ENCODE assay signal across 1 cellular context in genomic region chr14:68089146-68089715, GRCh38.
TF ChIP-seq lines count a peak whose summit lies in the region.

No MANE protein-coding gene starts in this region.

TF ChIP-seq in HEK293, 187 proteins besides CTCF, POLR2A, EP300 and RAD21 (continued from another document):
- TF ChIP-seq PRDM6 (tag by site-specific recombination; IDR thresholded peaks at IDR 0.05), result peak; percentile 98
- no peak for TF ChIP-seq ZBTB1 (tag by site-specific recombination; IDR thresholded peaks at IDR 0.05)
- no peak for TF ChIP-seq ZNF692 (tag by site-specific recombination; IDR thresholded peaks at IDR 0.05)
- TF ChIP-seq ZNF596 (tag by site-specific recombination; IDR thresholded peaks at IDR 0.05), result peak; percentile 28; the same call in 1 of the 2 replicates
- peak; percentile 87 for TF ChIP-seq OSR2 (tag by site-specific recombination; IDR thresholded peaks at IDR 0.05)
- TF ChIP-seq ZNF629 (tag by site-specific recombination; IDR thresholded peaks at IDR 0.05), result peak; percentile 29; the same call in 1 of the 2 replicates
- peak; percentile 69 for TF ChIP-seq PRDM10 (tag by site-specific recombination; IDR thresholded peaks at IDR 0.05)
- no peak for TF ChIP-seq ZNF202 (tag by site-specific recombination; IDR thresholded peaks at IDR 0.05; ENCODE audit: borderline replicate concordance)
- peak; percentile 71 for TF ChIP-seq ZIC2 (tag by site-specific recombination; IDR thresholded peaks at IDR 0.05)
- TF ChIP-seq ZNF501 (tag by site-specific recombination; IDR thresholded peaks at IDR 0.05), result no peak
- TF ChIP-seq ZNF398 (tag by site-specific recombination; IDR thresholded peaks at IDR 0.05), result no peak
- peak; percentile 20; the same call in 1 of the 2 replicates for TF ChIP-seq ZBTB17 (tag by site-specific recombination; IDR thresholded peaks at IDR 0.05)
- no peak for TF ChIP-seq HOXD13 (CRISPR knock-in tag; IDR thresholded peaks at IDR 0.05; ENCODE audit: borderline replicate concordance)
- TF ChIP-seq BCL11A (tag by site-specific recombination; IDR thresholded peaks at IDR 0.05; ENCODE audit: low read depth), result no peak
- TF ChIP-seq ZNF274 (IDR thresholded peaks at IDR 0.05; ENCODE audit: low read length), result no peak
- TF ChIP-seq ZNF274 (tag by site-specific recombination; IDR thresholded peaks at IDR 0.05; ENCODE audit: borderline replicate concordance), result no peak
- no peak for TF ChIP-seq GLI4 (tag by site-specific recombination; IDR thresholded peaks at IDR 0.05)
- TF ChIP-seq ZNF610 (tag by site-specific recombination; IDR thresholded peaks at IDR 0.05; ENCODE audit: borderline replicate concordance), result 0 out of 2 replicates have a peak, but pooled peaks have one; percentile 46
- TF ChIP-seq ZBTB21 (tag by site-specific recombination; IDR thresholded peaks at IDR 0.05), result no peak
- no peak for TF ChIP-seq ZNF670 (tag by site-specific recombination; IDR thresholded peaks at IDR 0.05; ENCODE audit: low read depth)
- TF ChIP-seq ZNF600 (tag by site-specific recombination; IDR thresholded peaks at IDR 0.05), result peak; percentile 74
- TF ChIP-seq IKZF3 (tag by site-specific recombination; IDR thresholded peaks at IDR 0.05), result peak; percentile 82
- no peak for TF ChIP-seq ZFHX2 (tag by site-specific recombination; conservative IDR thresholded peaks at IDR 0.05)
- TF ChIP-seq ZNF621 (tag by site-specific recombination; IDR thresholded peaks at IDR 0.05), result no peak
- no peak for TF ChIP-seq ZNF426 (tag by site-specific recombination; IDR thresholded peaks at IDR 0.05)
- TF ChIP-seq ZNF114 (tag by site-specific recombination; IDR thresholded peaks at IDR 0.05), result no peak
